8 cellular contexts compared by ENCODE assay signal in the genomic region with DNA sequence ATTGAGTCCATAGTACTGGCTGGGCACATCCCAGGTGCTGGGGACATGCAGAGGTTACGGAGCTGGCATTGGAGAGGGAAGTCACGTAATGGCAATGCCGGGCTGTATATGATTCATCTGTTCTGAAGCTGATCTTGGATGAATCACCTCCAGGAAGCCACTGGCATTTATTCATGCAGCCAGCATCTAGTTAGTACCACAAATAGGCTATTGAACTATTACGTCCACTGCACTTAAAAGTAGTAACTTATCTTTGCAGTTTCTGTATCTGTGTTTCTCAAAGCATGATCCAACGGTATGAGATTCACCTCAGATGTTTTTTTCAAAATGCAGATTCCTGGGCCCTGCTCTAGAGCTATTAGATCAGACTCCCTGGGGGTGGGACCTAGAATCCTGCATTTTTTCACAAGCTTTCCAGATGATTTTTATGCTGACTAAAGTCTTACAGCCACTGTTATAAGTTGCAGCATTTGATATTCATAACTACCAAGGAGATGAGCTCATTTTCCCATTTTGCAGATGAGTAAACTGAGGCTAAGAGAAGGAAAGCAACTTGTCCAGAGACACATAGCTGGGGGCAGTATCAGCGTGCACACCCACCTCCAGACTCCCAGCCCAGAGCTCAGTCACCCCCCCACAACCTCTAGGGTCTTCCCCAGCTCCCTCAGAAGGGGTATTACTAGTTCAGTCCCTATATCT. TPM values are rescaled to one million over a fixed set of nuclear protein-coding genes. Genes with fewer than 3 reads are reported as not detected.
DNase-seq lines count a peak whose midpoint lies in the region; ATAC-seq, FAIRE-seq and TF ChIP-seq lines count a peak whose summit lies in the region.

No MANE protein-coding gene starts in this region.

- CTCF ChIA-PET in BJ (lab: Yijun Ruan, JAX), result interaction anchor here (0.6 to 14.5 kb wide), 18 partner anchors 8 to 176 kb away, joined by 3 to 667 read pairs (median 4); a partner anchor contains a TSS
- CTCF ChIA-PET in naive thymus-derived CD4-positive, alpha-beta T cell (lab: Charles Lee), result interaction anchor here (0.5 to 25.3 kb wide), 7 partner anchors 8 to 79 kb away, joined by 3 to 568 read pairs (median 5); a partner anchor contains a TSS

- no peak overlapping the region for H3K27ac Mint-ChIP-seq in naive thymus-derived CD4-positive, alpha-beta T cell

- H3K4me1 Mint-ChIP-seq in naive thymus-derived CD4-positive, alpha-beta T cell, result peaks cover 3 to 24% (median 10%) of the 10 kb centered on the region in 7 donors

- peaks cover 24% of the 10 kb centered on the region for H3K36me3 ChIP-seq in BJ (ENCODE audit: control insufficient read depth, insufficient read depth, low read length)
- peaks cover 22% of the 10 kb centered on the region for H3K36me3 ChIP-seq in bronchial epithelial cell (ENCODE audit: control insufficient read depth, insufficient read depth, low read length)
- H3K36me3 ChIP-seq in naive thymus-derived CD4-positive, alpha-beta T cell (ENCODE audit: control insufficient read depth in 2 of 3, insufficient read depth in 3 of 3, low read length in 3 of 3), result peaks cover 15 to 44% (median 15%) of the 10 kb centered on the region in 3 experiments

- no peak overlapping the region for H3K4me3 ChIP-seq in BJ (ENCODE audit: low read depth, low read length)
- no peak overlapping the region for H3K4me3 ChIP-seq in bronchial epithelial cell (ENCODE audit: low read depth, low read length)
- H3K4me3 ChIP-seq in naive thymus-derived CD4-positive, alpha-beta T cell (ENCODE audit: low read length), result no peak overlapping the region

- no peaks in the 10 kb centered on the region for H3K9me3 Mint-ChIP-seq in naive thymus-derived CD4-positive, alpha-beta T cell

- no peaks in the 10 kb centered on the region for H3K9me3 ChIP-seq in naive thymus-derived CD4-positive, alpha-beta T cell (ENCODE audit: control insufficient read depth in 2 of 3, low read length in 3 of 3)

- POLR2A ChIA-PET in BJ (lab: Charles Lee), result no interaction called here
- POLR2A ChIA-PET in naive thymus-derived CD4-positive, alpha-beta T cell (lab: Charles Lee), result interaction anchor here (0.9 to 2.6 kb wide), 4 partner anchors 12 to 51 kb away, joined by 3 to 27 read pairs (median 5); a partner anchor contains a TSS

- H3K27ac ChIP-seq in naive thymus-derived CD4-positive, alpha-beta T cell (ENCODE audit: low read depth, low read length), result no peak overlapping the region

- DNase-seq in BJ (ENCODE audit: low read depth) (peak; percentile 90), Kasumi-1 (lab: John Stamatoyannopoulos, UW) (peak; percentile 10 to 15), bronchial epithelial cell (ENCODE audit: low read depth) (peak; percentile 96), NCI-H1694 (lab: John Stamatoyannopoulos, UW) (no peak), COLO668 (lab: John Stamatoyannopoulos, UW; ENCODE audit: unreplicated experiment) (no peak), NCI-H1694 treated with DMSO at 0.1 percent for 48 hours (lab: John Stamatoyannopoulos, UW) (no peak)
- DNase-seq in naive thymus-derived CD4-positive, alpha-beta T cell, result no peak

- TF ChIP-seq CTCF in BJ (IDR thresholded peaks at IDR 0.05; ENCODE audit: insufficient read depth, low read depth, low read length), result no peak
- no peak for TF ChIP-seq CTCF in bronchial epithelial cell (IDR thresholded peaks at IDR 0.05; ENCODE audit: insufficient read depth, low read length, severe bottlenecking)

- H3K27me3 ChIP-seq in BJ (ENCODE audit: control insufficient read depth, insufficient read depth, low read length), result no peaks in the 10 kb centered on the region
- no peaks in the 10 kb centered on the region for H3K27me3 ChIP-seq in bronchial epithelial cell (ENCODE audit: control insufficient read depth, insufficient read depth, low read length)
- no peaks in the 10 kb centered on the region for H3K27me3 ChIP-seq in naive thymus-derived CD4-positive, alpha-beta T cell (ENCODE audit: control insufficient read depth in 2 of 2, insufficient read depth in 2 of 2, low read length in 2 of 2)

- H3K4me3 Mint-ChIP-seq in naive thymus-derived CD4-positive, alpha-beta T cell, result no peak overlapping the region

- peaks cover 0 to 6% of the 10 kb centered on the region in 2 donors for H3K4me1 ChIP-seq in naive thymus-derived CD4-positive, alpha-beta T cell (ENCODE audit: control insufficient read depth in 2 of 2, insufficient read depth in 2 of 2, low read length in 2 of 2)

- H3K36me3 Mint-ChIP-seq in naive thymus-derived CD4-positive, alpha-beta T cell, result peaks cover 0 to 29% (median 13%) of the 10 kb centered on the region in 5 donors

- intact Hi-C loops in naive thymus-derived CD4-positive, alpha-beta T cell (cut with micrococcal nuclease), result loop anchor here (1.0 kb wide), 5 partner anchors 8 to 52 kb away; a partner anchor contains a TSS

- H3K27me3 Mint-ChIP-seq in naive thymus-derived CD4-positive, alpha-beta T cell, result no peaks in the 10 kb centered on the region

- no peak for FAIRE-seq in bronchial epithelial cell (lab: Jason Lieb, UNC)

- peak; percentile 63 for ATAC-seq in naive thymus-derived CD4-positive, alpha-beta T cell
- no peak for ATAC-seq in GM18519 (IDR thresholded peaks at IDR 0.05; ENCODE audit: low FRiP score, unreplicated experiment)

RNA-seq across cellular contexts. Expression of a gene that starts 44.0 kb away (rescaled TPM):
- polyA plus RNA-seq in BJ (2011; rRNA removed), result 126 and 135 TPM in 2 replicates
- 113 and 144 TPM in 2 replicates for polyA minus RNA-seq in BJ (2011; rRNA and poly(A)+ RNA removed)
- total RNA-seq in bronchial epithelial cell, result 426 and 930 TPM in 2 replicates
- 10 to 100 TPM in 1 of 5 experiments, 1 to 10 TPM in 1, under 1 TPM in 3; 0.41 to 16.9 (median 0.62) TPM for total RNA-seq in naive thymus-derived CD4-positive, alpha-beta T cell
- polyA plus RNA-seq in naive thymus-derived CD4-positive, alpha-beta T cell, result not detected

RNA-seq across cellular contexts. Expression of a gene that starts 46.8 kb away (rescaled TPM):
- 236 and 324 TPM in 2 replicates for polyA plus RNA-seq in BJ (2011; rRNA removed)
- 125 and 183 TPM in 2 replicates for polyA minus RNA-seq in BJ (2011; rRNA and poly(A)+ RNA removed)
- 46.9 and 52.9 TPM in 2 replicates for total RNA-seq in bronchial epithelial cell
- 100 to 1,000 TPM; 102 to 197 (median 133) TPM for total RNA-seq in naive thymus-derived CD4-positive, alpha-beta T cell
- polyA plus RNA-seq in naive thymus-derived CD4-positive, alpha-beta T cell, result 100 to 1,000 TPM; 109 to 140 TPM

Comparison
In these comparisons a context has a peak if more than half of its experiments do, and no peak if none do; other contexts are left out.
1. DNase-seq: peak in BJ (single experiment), Kasumi-1 (2 of 2) and bronchial epithelial cell (single experiment); none in naive thymus-derived CD4-positive, alpha-beta T cell (0 of 9), NCI-H1694 (single experiment), COLO668 (single experiment) and NCI-H1694 treated with DMSO at 0.1 percent for 48 hours (single experiment).
2. RNA of a gene that starts 44.0 kb away (total RNA-seq): 426 to 930 TPM in bronchial epithelial cell; 0.41 to 16.9 TPM in naive thymus-derived CD4-positive, alpha-beta T cell; every median in the first group is over 10 times any median in the second.